10 cellular contexts compared by ENCODE assay signal in the genomic region with DNA sequence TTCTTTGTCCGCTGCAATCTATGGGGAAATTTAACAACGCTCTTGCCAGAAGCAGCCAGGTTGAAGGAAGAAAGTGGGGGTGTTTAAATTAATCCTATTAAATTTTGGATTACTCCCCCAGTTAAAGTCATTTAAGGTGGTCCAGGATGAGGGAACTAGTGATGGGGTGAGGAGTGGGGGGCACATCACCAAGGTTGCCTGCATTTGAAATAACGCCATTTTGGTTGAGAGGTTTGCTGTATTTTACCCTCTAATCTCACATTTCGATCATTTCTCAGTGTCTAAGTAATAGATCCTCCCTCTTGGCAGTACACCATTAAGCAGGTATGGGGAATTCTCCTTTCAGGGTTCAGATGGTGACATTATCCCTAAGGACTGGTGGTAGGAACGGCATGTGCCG. TPM values are rescaled to one million over a fixed set of nuclear protein-coding genes. Genes with fewer than 3 reads are reported as not detected.
DNase-seq lines count a peak whose midpoint lies in the region; ATAC-seq and TF ChIP-seq lines count a peak whose summit lies in the region.
"Had no signal": no experiment of that assay in that cellular context is flagged by ENCODE, and none has a peak within 500 bp of the region (broad histone marks: within the 10 kb centered on the region; RNA-seq: fewer than 3 reads in every experiment).

No MANE protein-coding gene starts in this region.

- no peak for DNase-seq in SJSA1 (ENCODE audit: low read depth in 1 of 2, low spot score in 2 of 2)
- no peak for DNase-seq in foreskin keratinocyte
- DNase-seq in prostate gland (ENCODE audit: low spot score): no peak
- DNase-seq in NK-92 (lab: John Stamatoyannopoulos, UW; ENCODE audit: unreplicated experiment): no peak
- DNase-seq: DND-41 had no signal

- peak overlapping the region; percentile 83 for H3K4me3 ChIP-seq in SJSA1
- H3K4me3 ChIP-seq in prostate gland: peak overlapping the region; percentile 42 to 49

- TF ChIP-seq CTCF in foreskin keratinocyte (conservative IDR thresholded peaks at IDR 0.05): no peak
- TF ChIP-seq CTCF in prostate gland (IDR thresholded peaks at IDR 0.05): no peak

- WGBS in prostate gland: under 1% methylated on average over 6 of the region's 6 CpGs

- no peaks in the 10 kb centered on the region for H3K27me3 ChIP-seq in SJSA1 (replicated peaks)
- H3K27me3 ChIP-seq in foreskin keratinocyte: no peaks in the 10 kb centered on the region
- H3K27me3 ChIP-seq in prostate gland (replicated peaks; ENCODE audit: insufficient read depth): peaks cover 17% of the 10 kb centered on the region

- intact Hi-C loops in prostate gland (cut with DNase I): loop anchor here (10.0 kb wide), 2 partner anchors 522 to 1278 kb away; no protein-coding TSS in a partner anchor

- H3K36me3 ChIP-seq in ES-I3 (ENCODE audit: insufficient read depth, low read length) (no peaks in the 10 kb centered on the region), SJSA1 (peaks cover 5% of the 10 kb centered on the region), prostate gland (no peaks in the 10 kb centered on the region)

- H3K9ac ChIP-seq in ES-I3 (ENCODE audit: low read depth, low read length): peak overlapping the region; percentile 71

- H3K9me3 ChIP-seq in ES-I3 (ENCODE audit: control insufficient read depth, insufficient read depth, low read length): no peaks in the 10 kb centered on the region
- H3K9me3 ChIP-seq in SJSA1 (replicated peaks): no peaks in the 10 kb centered on the region
- no peaks in the 10 kb centered on the region for H3K9me3 ChIP-seq in prostate gland

- H3K4me1 ChIP-seq in ES-I3 (ENCODE audit: insufficient read depth, low read length) (peaks cover 13% of the 10 kb centered on the region; the same call in 1 of the 2 replicates), SJSA1 (replicated peaks) (peaks cover 38% of the 10 kb centered on the region), foreskin keratinocyte (peaks cover 15% of the 10 kb centered on the region), prostate gland (replicated peaks) (no peaks in the 10 kb centered on the region)

- ATAC-seq in foreskin keratinocyte (no peak), HG02840 (IDR thresholded peaks at IDR 0.05; ENCODE audit: low FRiP score, unreplicated experiment) (no peak), GM21423 (IDR thresholded peaks at IDR 0.05; ENCODE audit: unreplicated experiment) (no peak), HG02763 (IDR thresholded peaks at IDR 0.05; ENCODE audit: unreplicated experiment) (no peak)

- no peak for TF ChIP-seq POLR2A in prostate gland (IDR thresholded peaks at IDR 0.05)

- H3K27ac ChIP-seq in SJSA1 (peak overlapping the region; percentile 78), foreskin keratinocyte (peak overlapping the region; percentile 91), prostate gland (peak overlapping the region; percentile 59 to 62)

RNA-seq across cellular contexts. Expression of gene FLRT2, which starts 2.6 kb away (rescaled TPM):
- total RNA-seq in SJSA1 (2014; rRNA removed; shearing (Covaris generic)): 15.8 and 17.0 TPM in 2 replicates
- 52.5 and 111 TPM in 2 replicates for total RNA-seq in foreskin keratinocyte
- polyA plus RNA-seq in foreskin keratinocyte: 11.9 and 22.2 TPM in 2 replicates
- total RNA-seq in prostate gland: 10 to 100 TPM in 1 of 2 donors, 1 to 10 TPM in 1; 6.8 to 59.1 TPM
- total RNA-seq: T-helper 1 cell treated with Interleukin-12 subunit alpha and Interleukin-12 subunit beta and Interleukin-4 antibody, amounts not matched to agents 30 ng/mL and 1 ng/mL, for 36 hours had no signal
